Comparison of ENCODE assay signal across 21 cellular contexts in the genomic region with DNA sequence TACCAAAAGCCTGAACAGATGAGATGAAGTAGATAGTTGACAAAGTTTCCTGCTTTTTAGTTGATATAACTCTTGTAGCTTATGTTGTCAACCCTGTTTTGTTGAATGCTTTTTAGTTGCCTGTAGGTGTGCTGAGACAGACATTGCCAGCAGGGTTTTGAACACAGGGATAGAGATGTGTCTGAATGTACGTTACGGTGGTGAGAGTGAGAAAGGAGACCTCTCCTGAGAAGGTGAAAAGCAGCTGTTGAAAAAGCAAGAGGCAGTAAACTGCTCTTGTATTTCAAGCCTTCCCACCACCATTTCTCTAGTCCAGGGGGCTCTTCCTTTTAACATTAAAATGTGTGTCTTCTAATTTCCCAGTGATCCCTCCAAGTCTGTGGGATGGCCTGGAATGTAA.
"Had no signal": no experiment of that assay in that cellular context is flagged by ENCODE, and none has a peak within 500 bp of the region (broad histone marks: within the 10 kb centered on the region; RNA-seq: fewer than 3 reads in every experiment).

No MANE protein-coding gene starts in this region.

- H3K4me3 ChIP-seq: sigmoid colon, stomach, thyroid gland, upper lobe of left lung had no signal

- H3K4me1 ChIP-seq: sigmoid colon, stomach, thyroid gland, upper lobe of left lung had no signal

- H3K27me3 ChIP-seq: sigmoid colon, stomach, thyroid gland, upper lobe of left lung had no signal

- H3K9me3 Mint-ChIP-seq: activated CD4-positive, alpha-beta memory T cell treated with anti-CD3 and anti-CD28 coated beads for 36 hours; activated naive CD8-positive, alpha-beta T cell treated with anti-CD3 and anti-CD28 coated beads, Interleukin-2, amount 10 ng/mL, durations not matched to agents 7 days and 5 days; nephron; stimulated activated memory B cell treated with anti-CD40 and anti-IgM and Interleukin-4, amounts not matched to agents 10 μg/mL and 1 μg/mL and 100 μg/mL, for 72 hours had no signal

- H3K27me3 Mint-ChIP-seq: activated CD4-positive, alpha-beta memory T cell treated with anti-CD3 and anti-CD28 coated beads for 36 hours; activated naive CD8-positive, alpha-beta T cell treated with anti-CD3 and anti-CD28 coated beads, Interleukin-2, amount 10 ng/mL, durations not matched to agents 7 days and 5 days; stimulated activated memory B cell treated with anti-CD40 and anti-IgM and Interleukin-4, amounts not matched to agents 10 μg/mL and 1 μg/mL and 100 μg/mL, for 72 hours had no signal

- DNase-seq: activated CD4-positive, alpha-beta memory T cell treated with anti-CD3 and anti-CD28 coated beads for 36 hours; activated CD4-positive, alpha-beta T cell treated with anti-CD3 and anti-CD28 coated beads for 48 hours; activated naive CD4-positive, alpha-beta T cell treated with Interleukin-2 at 50 U/mL for 16 hours; activated naive CD8-positive, alpha-beta T cell treated with anti-CD3 and anti-CD28 coated beads, Interleukin-2, amount 10 ng/mL, durations not matched to agents 7 days and 5 days; activated T-cell treated with anti-CD3 and anti-CD28 coated beads, Interleukin-2, amount 50 U/mL, for 48 hours; amniotic stem cell; central memory CD4-positive, alpha-beta T cell; foreskin fibroblast; head of caudate nucleus; mammary epithelial cell; posterior cingulate gyrus; sigmoid colon; small intestine; stimulated activated CD4-positive, alpha-beta T cell treated with anti-CD3 and anti-CD28 coated beads, Interleukin-4, amount 100 ng/mL, for 24 hours; stomach; T-helper 1 cell; thyroid gland; upper lobe of left lung had no signal

- H3K4me3 Mint-ChIP-seq: activated CD4-positive, alpha-beta memory T cell treated with anti-CD3 and anti-CD28 coated beads for 36 hours; activated naive CD8-positive, alpha-beta T cell treated with anti-CD3 and anti-CD28 coated beads, Interleukin-2, amount 10 ng/mL, durations not matched to agents 7 days and 5 days; nephron; stimulated activated memory B cell treated with anti-CD40 and anti-IgM and Interleukin-4, amounts not matched to agents 10 μg/mL and 1 μg/mL and 100 μg/mL, for 72 hours had no signal

- H3K27ac Mint-ChIP-seq: activated CD4-positive, alpha-beta memory T cell treated with anti-CD3 and anti-CD28 coated beads for 36 hours; activated naive CD8-positive, alpha-beta T cell treated with anti-CD3 and anti-CD28 coated beads, Interleukin-2, amount 10 ng/mL, durations not matched to agents 7 days and 5 days; stimulated activated memory B cell treated with anti-CD40 and anti-IgM and Interleukin-4, amounts not matched to agents 10 μg/mL and 1 μg/mL and 100 μg/mL, for 72 hours had no signal

- ATAC-seq: esophagus mucosa; stimulated activated memory B cell treated with anti-CD40 and anti-IgM and Interleukin-4, amounts not matched to agents 10 μg/mL and 1 μg/mL and 100 μg/mL, for 72 hours had no signal

- H3K9me3 ChIP-seq: sigmoid colon, stomach, thyroid gland, upper lobe of left lung had no signal

- H3K4me1 Mint-ChIP-seq: activated naive CD8-positive, alpha-beta T cell treated with anti-CD3 and anti-CD28 coated beads, Interleukin-2, amount 10 ng/mL, durations not matched to agents 7 days and 5 days; nephron; stimulated activated memory B cell treated with anti-CD40 and anti-IgM and Interleukin-4, amounts not matched to agents 10 μg/mL and 1 μg/mL and 100 μg/mL, for 72 hours had no signal

- H3K27ac ChIP-seq: sigmoid colon, stomach, thyroid gland, upper lobe of left lung had no signal
